ENCODE assay signal across 15 cellular contexts in the genomic region with DNA sequence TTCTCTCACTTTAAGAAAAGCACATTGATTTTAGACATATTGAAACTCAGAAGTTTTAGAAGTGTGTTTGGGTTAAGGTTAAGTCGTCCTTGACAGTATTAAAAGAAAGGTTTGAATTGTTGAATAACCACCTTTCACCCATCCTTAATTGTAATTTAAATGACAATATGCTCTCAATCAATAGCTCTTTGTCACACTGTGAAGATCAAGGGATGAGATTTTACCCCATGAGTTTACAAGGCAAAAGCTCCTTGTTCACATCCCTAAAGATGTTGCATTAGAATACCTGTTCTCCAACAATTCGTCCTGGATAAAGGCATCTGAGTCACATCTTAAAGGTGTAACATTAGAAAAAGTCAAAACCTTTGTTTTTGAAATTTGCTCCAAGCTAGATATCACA.
A peak's percentile ranks its signal among the peaks of the same experiment; 100 is the strongest.
DNase-seq lines count a peak whose midpoint lies in the region; ATAC-seq and TF ChIP-seq lines count a peak whose summit lies in the region.
"Had no signal": no experiment of that assay in that cellular context is flagged by ENCODE, and none has a peak within 500 bp of the region (broad histone marks: within the 10 kb centered on the region; RNA-seq: fewer than 3 reads in every experiment).

No MANE protein-coding gene starts in this region.

- H3K27me3 ChIP-seq in H7 (ENCODE audit: control insufficient read depth, insufficient read depth, low read length) (peaks cover 4% of the 10 kb centered on the region), iPS-20b (ENCODE audit: insufficient read depth, low read length) (peaks cover 13% of the 10 kb centered on the region), neural progenitor cell (no peaks in the 10 kb centered on the region)
- H3K27me3 ChIP-seq in effector memory CD4-positive, alpha-beta T cell (replicated peaks; ENCODE audit: control insufficient read depth, insufficient read depth, low read length, poor library complexity, severe bottlenecking) = no peaks in the 10 kb centered on the region
- H3K27me3 ChIP-seq: BLaER1 treated with 17β-estradiol and CSF1 and Interleukin-3, amounts not matched to agents 10 nM and 100 nM had no signal

- POLR2A ChIA-PET in WTC11 (lab: Charles Lee) = interaction anchor here (0.6 kb wide), 1 partner anchor 52 kb away, joined by 4 read pairs; no protein-coding TSS in a partner anchor

- TF ChIP-seq CTCF in WTC11 (IDR thresholded peaks at IDR 0.05) (no peak), neural progenitor cell (IDR thresholded peaks at IDR 0.05) (no peak)

- H3K4me1 ChIP-seq in iPS-20b (ENCODE audit: insufficient read depth, low read length) (peaks cover 14% of the 10 kb centered on the region), neural progenitor cell (peaks cover 9% of the 10 kb centered on the region)
- no peaks in the 10 kb centered on the region for H3K4me1 ChIP-seq in effector memory CD4-positive, alpha-beta T cell (ENCODE audit: control insufficient read depth, insufficient read depth, low read length, poor library complexity, severe bottlenecking)
- H3K4me1 ChIP-seq: BLaER1 treated with 17β-estradiol and CSF1 and Interleukin-3, amounts not matched to agents 10 nM and 100 nM had no signal

- H3K9me3 ChIP-seq in iPS-20b (ENCODE audit: insufficient read depth, low read depth, low read length) (no peaks in the 10 kb centered on the region), neural progenitor cell (ENCODE audit: low read depth) (no peaks in the 10 kb centered on the region)
- no peaks in the 10 kb centered on the region for H3K9me3 ChIP-seq in effector memory CD4-positive, alpha-beta T cell (ENCODE audit: control insufficient read depth, low read length)
- H3K9me3 ChIP-seq: BLaER1 treated with 17β-estradiol and CSF1 and Interleukin-3, amounts not matched to agents 10 nM and 100 nM had no signal

- H3K36me3 ChIP-seq in H7 (replicated peaks; ENCODE audit: control insufficient read depth, insufficient read depth, low read length) (no peaks in the 10 kb centered on the region), iPS-20b (ENCODE audit: insufficient read depth, low read depth, low read length) (no peaks in the 10 kb centered on the region), neural progenitor cell (no peaks in the 10 kb centered on the region)
- H3K36me3 ChIP-seq in effector memory CD4-positive, alpha-beta T cell (ENCODE audit: control insufficient read depth, insufficient read depth, low read length) = no peaks in the 10 kb centered on the region
- H3K36me3 ChIP-seq: BLaER1 treated with 17β-estradiol and CSF1 and Interleukin-3, amounts not matched to agents 10 nM and 100 nM had no signal

- peak overlapping the region; percentile 5 for H3K4me2 ChIP-seq in neural progenitor cell
- H3K4me2 ChIP-seq: BLaER1 treated with 17β-estradiol and CSF1 and Interleukin-3, amounts not matched to agents 10 nM and 100 nM had no signal

- DNase-seq in H7 (peak; percentile 11), WTC11 (ENCODE audit: low spot score) (no peak), neural progenitor cell (ENCODE audit: low spot score) (no peak), AML-193 (lab: John Stamatoyannopoulos, UW) (no peak)
- DNase-seq in effector memory CD4-positive, alpha-beta T cell = no peak
- DNase-seq: 8988T; Calu3; CD8-positive, alpha-beta T cell; DMS79 treated with DMSO at 0.1 percent for 48 hours; GF-D8; HCEC 1CT had no signal

- H3K79me2 ChIP-seq in neural progenitor cell (ENCODE audit: low read depth) = no peaks in the 10 kb centered on the region

- H3F3A ChIP-seq in neural progenitor cell (ENCODE audit: low read depth) = no peaks in the 10 kb centered on the region

- no peak overlapping the region for H3K4me3 ChIP-seq in H7 (ENCODE audit: insufficient read depth, low read depth, low read length)
- H3K4me3 ChIP-seq in iPS-20b (ENCODE audit: low read length) = peak overlapping the region; percentile 34; the same call in 1 of the 2 replicates
- no peak overlapping the region for H3K4me3 ChIP-seq in neural progenitor cell
- no peak overlapping the region for H3K4me3 ChIP-seq in effector memory CD4-positive, alpha-beta T cell (ENCODE audit: insufficient read depth, low read depth, low read length, poor library complexity, severe bottlenecking)
- H3K4me3 ChIP-seq: BLaER1 treated with 17β-estradiol and CSF1 and Interleukin-3, amounts not matched to agents 10 nM and 100 nM had no signal

- H3K27ac Mint-ChIP-seq in WTC11 (no peak overlapping the region), neural progenitor cell (no peak overlapping the region)
- H3K27ac Mint-ChIP-seq: B cell; CD8-positive, alpha-beta T cell had no signal

- H2AFZ ChIP-seq in neural progenitor cell (replicated peaks) = no peak overlapping the region

- CTCF ChIA-PET in WTC11 (lab: Charles Lee) = interaction anchor here (1.0 to 2.8 kb wide), 7 partner anchors 18 to 490 kb away, joined by 3 to 15 read pairs (median 4); no protein-coding TSS in a partner anchor

- H3K4me1 Mint-ChIP-seq in WTC11 = peaks cover 57% of the 10 kb centered on the region
- H3K4me1 Mint-ChIP-seq in neural progenitor cell = peaks cover 19% of the 10 kb centered on the region
- H3K4me1 Mint-ChIP-seq: B cell had no signal

- ATAC-seq in WTC11 (peak; percentile 55), HG02885 (IDR thresholded peaks at IDR 0.05; ENCODE audit: poor library complexity, unreplicated experiment) (no peak)
- ATAC-seq: CD8-positive, alpha-beta T cell had no signal

- H3K9ac ChIP-seq in iPS-20b (ENCODE audit: low read depth, low read length) (no peak overlapping the region), neural progenitor cell (no peak overlapping the region)
- H3K9ac ChIP-seq: BLaER1 treated with 17β-estradiol and CSF1 and Interleukin-3, amounts not matched to agents 10 nM and 100 nM had no signal

- H3K36me3 Mint-ChIP-seq in WTC11 (no peaks in the 10 kb centered on the region), neural progenitor cell (no peaks in the 10 kb centered on the region)
- H3K36me3 Mint-ChIP-seq: CD8-positive, alpha-beta T cell had no signal

- H3K9me3 Mint-ChIP-seq in WTC11 (peaks cover 4% of the 10 kb centered on the region; the same call in 1 of the 2 replicates), neural progenitor cell (no peaks in the 10 kb centered on the region)
- H3K9me3 Mint-ChIP-seq: CD8-positive, alpha-beta T cell had no signal

- H3K27me3 Mint-ChIP-seq in WTC11 (ENCODE audit: low read depth) (peaks cover 56% of the 10 kb centered on the region), neural progenitor cell (ENCODE audit: insufficient read depth, low read depth) (peaks cover 3% of the 10 kb centered on the region)

- H3K27ac ChIP-seq in iPS-20b (ENCODE audit: low read length) = no peak overlapping the region
- no peak overlapping the region for H3K27ac ChIP-seq in neural progenitor cell
- H3K27ac ChIP-seq in effector memory CD4-positive, alpha-beta T cell (ENCODE audit: insufficient read depth, low read length, poor library complexity, severe bottlenecking) = no peak overlapping the region
- H3K27ac ChIP-seq: BLaER1 treated with 17β-estradiol and CSF1 and Interleukin-3, amounts not matched to agents 10 nM and 100 nM had no signal

- no peaks in the 10 kb centered on the region for H4K20me1 ChIP-seq in neural progenitor cell (ENCODE audit: low read depth)
- H4K20me1 ChIP-seq: BLaER1 treated with 17β-estradiol and CSF1 and Interleukin-3, amounts not matched to agents 10 nM and 100 nM had no signal

- H3K4me3 Mint-ChIP-seq in WTC11 (no peak overlapping the region), neural progenitor cell (no peak overlapping the region)
- H3K4me3 Mint-ChIP-seq: B cell; CD8-positive, alpha-beta T cell had no signal

TF ChIP-seq in WTC11, 78 proteins besides CTCF, POLR2A, EP300 and RAD21 (continues in another document):
- TF ChIP-seq, protein P1, sequence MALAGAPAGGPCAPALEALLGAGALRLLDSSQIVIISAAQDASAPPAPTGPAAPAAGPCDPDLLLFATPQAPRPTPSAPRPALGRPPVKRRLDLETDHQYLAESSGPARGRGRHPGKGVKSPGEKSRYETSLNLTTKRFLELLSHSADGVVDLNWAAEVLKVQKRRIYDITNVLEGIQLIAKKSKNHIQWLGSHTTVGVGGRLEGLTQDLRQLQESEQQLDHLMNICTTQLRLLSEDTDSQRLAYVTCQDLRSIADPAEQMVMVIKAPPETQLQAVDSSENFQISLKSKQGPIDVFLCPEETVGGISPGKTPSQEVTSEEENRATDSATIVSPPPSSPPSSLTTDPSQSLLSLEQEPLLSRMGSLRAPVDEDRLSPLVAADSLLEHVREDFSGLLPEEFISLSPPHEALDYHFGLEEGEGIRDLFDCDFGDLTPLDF (CRISPR knock-in tag; IDR thresholded peaks at IDR 0.05) = no peak
- TF ChIP-seq, protein P2, sequence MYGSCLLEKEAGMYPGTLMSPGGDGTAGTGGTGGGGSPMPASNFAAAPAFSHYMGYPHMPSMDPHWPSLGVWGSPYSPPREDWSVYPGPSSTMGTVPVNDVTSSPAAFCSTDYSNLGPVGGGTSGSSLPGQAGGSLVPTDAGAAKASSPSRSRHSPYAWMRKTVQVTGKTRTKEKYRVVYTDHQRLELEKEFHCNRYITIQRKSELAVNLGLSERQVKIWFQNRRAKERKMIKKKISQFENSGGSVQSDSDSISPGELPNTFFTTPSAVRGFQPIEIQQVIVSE (CRISPR knock-in tag; IDR thresholded peaks at IDR 0.05; ENCODE audit: borderline replicate concordance) = no peak
- TF ChIP-seq TEAD1 (CRISPR knock-in tag; IDR thresholded peaks at IDR 0.05) = no peak
- no peak for TF ChIP-seq ETV6 (CRISPR knock-in tag; IDR thresholded peaks at IDR 0.05)
- TF ChIP-seq, protein P3, sequence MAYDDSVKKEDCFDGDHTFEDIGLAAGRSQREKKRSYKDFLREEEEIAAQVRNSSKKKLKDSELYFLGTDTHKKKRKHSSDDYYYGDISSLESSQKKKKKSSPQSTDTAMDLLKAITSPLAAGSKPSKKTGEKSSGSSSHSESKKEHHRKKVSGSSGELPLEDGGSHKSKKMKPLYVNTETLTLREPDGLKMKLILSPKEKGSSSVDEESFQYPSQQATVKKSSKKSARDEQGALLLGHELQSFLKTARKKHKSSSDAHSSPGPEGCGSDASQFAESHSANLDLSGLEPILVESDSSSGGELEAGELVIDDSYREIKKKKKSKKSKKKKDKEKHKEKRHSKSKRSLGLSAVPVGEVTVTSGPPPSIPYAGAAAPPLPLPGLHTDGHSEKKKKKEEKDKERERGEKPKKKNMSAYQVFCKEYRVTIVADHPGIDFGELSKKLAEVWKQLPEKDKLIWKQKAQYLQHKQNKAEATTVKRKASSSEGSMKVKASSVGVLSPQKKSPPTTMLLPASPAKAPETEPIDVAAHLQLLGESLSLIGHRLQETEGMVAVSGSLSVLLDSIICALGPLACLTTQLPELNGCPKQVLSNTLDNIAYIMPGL (CRISPR knock-in tag; IDR thresholded peaks at IDR 0.05) = no peak
